In the genomic region with DNA sequence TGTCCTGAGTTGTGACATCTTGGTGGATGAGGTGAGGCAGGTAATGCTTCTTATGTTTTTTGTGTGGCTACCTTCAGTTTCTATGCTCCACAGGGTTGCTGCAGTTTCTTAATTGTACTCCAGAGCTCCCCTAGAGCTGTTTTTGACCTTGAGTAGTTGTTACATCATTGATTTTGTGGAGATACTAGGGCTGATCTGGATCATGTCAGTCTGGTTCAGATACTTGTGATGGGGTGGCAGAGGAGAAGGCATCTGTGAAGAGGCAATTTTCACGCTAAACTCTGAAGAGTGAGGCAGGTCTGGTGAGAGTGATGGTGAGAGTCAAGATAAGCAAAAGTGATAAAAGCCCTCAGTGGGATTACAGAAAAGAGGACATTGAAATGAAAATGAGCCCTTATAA, we compare ENCODE assay signal across 3 cellular contexts.
"Had no signal": no experiment of that assay in that cellular context is flagged by ENCODE, and none has a peak within 500 bp of the region (broad histone marks: within the 10 kb centered on the region; RNA-seq: fewer than 3 reads in every experiment).

No MANE protein-coding gene starts in this region.

- H3K4me3 ChIP-seq: GM12878 had no signal

- ATAC-seq: GM12878 had no signal

- DNase-seq: GDM1, GF-D8 had no signal
